ENCODE assay signal across 9 cellular contexts in the genomic region with DNA sequence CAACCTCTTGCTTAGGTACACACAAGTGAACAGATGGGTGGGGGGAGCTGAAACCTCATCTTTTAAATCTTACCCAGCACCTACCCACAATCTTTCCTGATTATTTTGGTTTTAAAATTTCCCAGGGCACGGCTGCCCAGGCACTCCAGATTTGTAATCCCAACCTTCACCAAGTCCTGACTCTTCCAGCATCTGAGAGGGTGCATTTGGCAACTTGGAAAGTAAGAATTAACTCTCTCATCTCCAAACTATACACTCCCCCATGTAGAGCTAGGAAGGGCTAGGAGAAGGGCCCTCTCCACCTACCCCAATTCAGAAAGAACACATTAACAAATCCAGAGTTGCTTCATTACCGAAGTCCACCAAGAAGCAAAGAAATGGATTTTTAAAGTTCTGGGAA. TPM values are rescaled to one million over a fixed set of nuclear protein-coding genes. Genes with fewer than 3 reads are reported as not detected.
DNase-seq lines count a peak whose midpoint lies in the region; ATAC-seq and TF ChIP-seq lines count a peak whose summit lies in the region.
"Had no signal": no experiment of that assay in that cellular context is flagged by ENCODE, and none has a peak within 500 bp of the region (broad histone marks: within the 10 kb centered on the region; RNA-seq: fewer than 3 reads in every experiment).

No MANE protein-coding gene starts in this region.

- H4K91ac ChIP-seq in mesenchymal stem cell (ENCODE audit: low read length), result no peak overlapping the region

- peaks cover 2% of the 10 kb centered on the region for H3K79me1 ChIP-seq in mesenchymal stem cell (replicated peaks; ENCODE audit: low read length, poor library complexity, severe bottlenecking)

- H3K18ac ChIP-seq in mesenchymal stem cell (ENCODE audit: low read depth in 1 of 2, low read length in 2 of 2), result peak overlapping the region; percentile 52 to 72

- no TSS peak for BruUV-seq in PC-3 (replicated peaks; lab: Mats Ljungman, UMichigan)

- H2AFZ ChIP-seq in PC-3 (ENCODE audit: low read length) (no peak overlapping the region), mesenchymal stem cell (ENCODE audit: low read depth, low read length) (no peak overlapping the region)

- H3K9ac ChIP-seq in PC-3 (ENCODE audit: low read length), result 0 out of 2 replicates have a peak overlapping the region, but pooled peaks have one; percentile 6
- peak overlapping the region; percentile 91 for H3K9ac ChIP-seq in mesenchymal stem cell (ENCODE audit: low read length)

- ATAC-seq in PC-3 (no peak), HG03045 (IDR thresholded peaks at IDR 0.05; ENCODE audit: unreplicated experiment) (no peak), GM18517 (IDR thresholded peaks at IDR 0.05; ENCODE audit: unreplicated experiment) (no peak), HG03095 (IDR thresholded peaks at IDR 0.05; ENCODE audit: unreplicated experiment) (no peak)

- DNase-seq in PC-3 (no peak), ecto neural progenitor cell (ENCODE audit: low spot score) (peak; percentile 31), mesenchymal stem cell (peak; percentile 58), thyroid gland (no peak), HuH-7 (ENCODE audit: low spot score) (no peak)
- DNase-seq: stimulated activated naive CD4-positive, alpha-beta T cell had no signal

- peak overlapping the region; percentile 62 to 66 for H3K4ac ChIP-seq in mesenchymal stem cell (ENCODE audit: low read depth in 1 of 2, low read length in 2 of 2)

- CTCF ChIA-PET in PC-3 (lab: Charles Lee), result interaction anchor here (0.6 kb wide), 1 partner anchor 55 kb away, joined by 3 read pairs; no protein-coding TSS in a partner anchor

- H2BK15ac ChIP-seq in mesenchymal stem cell (ENCODE audit: low read depth, poor library complexity, severe bottlenecking), result no peak overlapping the region

- H3K23ac ChIP-seq in mesenchymal stem cell (ENCODE audit: low read length in 2 of 2), result no peak overlapping the region

- H3K9me2 ChIP-seq in PC-3 (replicated peaks; ENCODE audit: low read length), result no peaks in the 10 kb centered on the region

- 19% methylated on average over 2 of the region's 2 CpGs for WGBS in mesenchymal stem cell
- 23 to 29% methylated on average over 2 of the region's 2 CpGs for WGBS in thyroid gland, 2 donors

- TF ChIP-seq CTCF in PC-3 (conservative IDR thresholded peaks at IDR 0.05; ENCODE audit: low read depth, low read length) (no peak), thyroid gland (IDR thresholded peaks at IDR 0.05) (no peak)

- H2BK5ac ChIP-seq in mesenchymal stem cell (ENCODE audit: low read depth, low read length, poor library complexity, severe bottlenecking), result peak overlapping the region; percentile 88

- peak overlapping the region; percentile 78 for H2BK120ac ChIP-seq in mesenchymal stem cell (ENCODE audit: low read depth, low read length)

- H3K4me2 ChIP-seq in PC-3 (ENCODE audit: low read length), result peak overlapping the region; percentile 71
- peak overlapping the region; percentile 67 for H3K4me2 ChIP-seq in mesenchymal stem cell (ENCODE audit: low read length, poor library complexity, severe bottlenecking)

- no peaks in the 10 kb centered on the region for H3F3A ChIP-seq in PC-3 (ENCODE audit: low read length, unreplicated experiment)

- H3K9me3 ChIP-seq in PC-3 (ENCODE audit: low read length) (no peaks in the 10 kb centered on the region), mesenchymal stem cell (ENCODE audit: control insufficient read depth, low read length) (no peaks in the 10 kb centered on the region), thyroid gland (no peaks in the 10 kb centered on the region)

- no peak overlapping the region for H3K14ac ChIP-seq in mesenchymal stem cell (ENCODE audit: low read length in 2 of 2)

- H3K36me3 ChIP-seq in PC-3 (ENCODE audit: low read depth, low read length) (no peaks in the 10 kb centered on the region), mesenchymal stem cell (ENCODE audit: control insufficient read depth in 1 of 2, insufficient read depth in 2 of 2, low read depth in 1 of 2, low read length in 2 of 2) (peaks cover 5% of the 10 kb centered on the region in 2 experiments), thyroid gland (no peaks in the 10 kb centered on the region)

- peak overlapping the region; percentile 64 for H2AK5ac ChIP-seq in mesenchymal stem cell (ENCODE audit: low read length, severe bottlenecking)

- peaks cover 31% of the 10 kb centered on the region for H3K4me1 ChIP-seq in PC-3 (ENCODE audit: insufficient read depth, low read length)
- peaks cover 7% of the 10 kb centered on the region for H3K4me1 ChIP-seq in mesenchymal stem cell (ENCODE audit: control insufficient read depth, insufficient read depth, low read depth, low read length)
- peaks cover 29 to 38% of the 10 kb centered on the region in 2 donors for H3K4me1 ChIP-seq in thyroid gland

- H3K79me2 ChIP-seq in PC-3 (ENCODE audit: low read length), result no peaks in the 10 kb centered on the region

- H2BK12ac ChIP-seq in mesenchymal stem cell (ENCODE audit: low read length in 2 of 2), result no peak overlapping the region

- intact Hi-C loops in PC-3 (cut with micrococcal nuclease), result loop anchor here (2.0 to 5.0 kb wide), 3 partner anchors 24 to 130 kb away; no protein-coding TSS in a partner anchor
- intact Hi-C loops in thyroid gland (cut with DNase I), result no loop called here

- no peak overlapping the region for H4K8ac ChIP-seq in mesenchymal stem cell (ENCODE audit: low read length)

- no peaks in the 10 kb centered on the region for H4K20me1 ChIP-seq in PC-3 (ENCODE audit: low read length)

- peak overlapping the region; percentile 88 for H3K27ac ChIP-seq in PC-3 (ENCODE audit: low read length)
- H3K27ac ChIP-seq in mesenchymal stem cell (ENCODE audit: low read length, poor library complexity, severe bottlenecking), result peak overlapping the region; percentile 96
- peak overlapping the region; percentile 84 to 96 (median 91) for H3K27ac ChIP-seq in thyroid gland

- no peak for TF ChIP-seq POLR2A in thyroid gland (IDR thresholded peaks at IDR 0.05)

- POLR2A ChIA-PET in PC-3 (lab: Charles Lee; ENCODE audit: unreplicated experiment), result no interaction called here

- no peak overlapping the region for H3K4me3 ChIP-seq in PC-3 (ENCODE audit: low read length)
- peak overlapping the region; percentile 50 to 90 for H3K4me3 ChIP-seq in mesenchymal stem cell (ENCODE audit: insufficient read depth in 1 of 2, low read depth in 1 of 2, low read length in 2 of 2)
- peak overlapping the region; percentile 58 to 70 (median 68) for H3K4me3 ChIP-seq in thyroid gland (replicated peaks in 1 of 3)

- H3K27me3 ChIP-seq in PC-3 (ENCODE audit: low read length), result no peaks in the 10 kb centered on the region
- no peaks in the 10 kb centered on the region for H3K27me3 ChIP-seq in mesenchymal stem cell (ENCODE audit: control insufficient read depth in 1 of 2, insufficient read depth in 1 of 2, low read length in 2 of 2)
- H3K27me3 ChIP-seq in thyroid gland, result no peaks in the 10 kb centered on the region

RNA-seq across cellular contexts. Expression of a gene that starts 41.7 kb away (rescaled TPM):
- total RNA-seq in PC-3 (2014; rRNA removed), result 0.46 and 1.8 TPM in 2 replicates
- 17.0 TPM for polyA plus RNA-seq in mesenchymal stem cell (2013, experiment 1 of 2)
- 16.9 TPM for polyA plus RNA-seq in mesenchymal stem cell (2013, experiment 2 of 2)
- 10 to 100 TPM; 28.8 to 48.1 (median 38.5) TPM for total RNA-seq in thyroid gland

Comparison
In these comparisons a context has a peak if more than half of its experiments do, and no peak if none do; other contexts are left out.
1. DNase-seq: peak in ecto neural progenitor cell (single experiment) and mesenchymal stem cell (single experiment); none in PC-3 (single experiment), thyroid gland (0 of 2) and HuH-7 (single experiment).
2. RNA of a gene that starts 41.7 kb away (total RNA-seq): 28.8 to 48.1 TPM in thyroid gland; 0.46 to 1.8 TPM in PC-3; every median in the first group is over 10 times any median in the second.
3. Peak in every context shown above with its lines, with median percentiles within 50 percentile points of each other: H3K27ac ChIP-seq.